ENCODE assay signal across 8 cellular contexts in genomic region chr16:57999366-57999970, GRCh38. TPM values are rescaled to one million over a fixed set of nuclear protein-coding genes. Genes with fewer than 3 reads are reported as not detected.
DNase-seq lines count a peak whose midpoint lies in the region; ATAC-seq and FAIRE-seq lines count a peak whose summit lies in the region.

No MANE protein-coding gene starts in this region.

- H2AFZ ChIP-seq in ACC112 (ENCODE audit: low read length, unreplicated experiment): no peak overlapping the region

- H3K9me3 ChIP-seq in T-helper 17 cell (ENCODE audit: control insufficient read depth, low read length, poor library complexity, severe bottlenecking): no peaks in the 10 kb centered on the region
- H3K9me3 ChIP-seq in muscle layer of duodenum (ENCODE audit: control insufficient read depth in 1 of 2, low read length in 2 of 2): no peaks in the 10 kb centered on the region
- no peaks in the 10 kb centered on the region for H3K9me3 ChIP-seq in aorta (ENCODE audit: control insufficient read depth, low read length)

- H3K4me1 ChIP-seq in ACC112 (ENCODE audit: control insufficient read depth, insufficient read depth, low read length, unreplicated experiment) (peaks cover 35% of the 10 kb centered on the region), muscle layer of duodenum (ENCODE audit: control insufficient read depth in 1 of 2, insufficient read depth in 2 of 2, low read length in 2 of 2) (peaks cover 8 to 24% of the 10 kb centered on the region in 2 donors), aorta (ENCODE audit: control insufficient read depth in 1 of 2, insufficient read depth in 2 of 2, low read length in 2 of 2) (no peaks in the 10 kb centered on the region)

- peak overlapping the region; percentile 94 for H3K4me3 ChIP-seq in ACC112 (ENCODE audit: low read depth, low read length)
- peak overlapping the region; percentile 44 to 89 for H3K4me3 ChIP-seq in muscle layer of duodenum (ENCODE audit: low read depth in 1 of 2, low read length in 2 of 2)
- peak overlapping the region; percentile 87 to 90 for H3K4me3 ChIP-seq in aorta (ENCODE audit: low read length in 2 of 2)

- no peaks in the 10 kb centered on the region for H3K27me3 Mint-ChIP-seq in T-helper 17 cell

- intact Hi-C loops in aorta (cut with DNase I): no loop called here

- peak; percentile 74 for FAIRE-seq in GM19239 (lab: Jason Lieb, UNC)

- DNase-seq in GM19239 (ENCODE audit: insufficient read length, low spot score): peak; percentile 57
- DNase-seq in T-helper 17 cell: no peak
- peak; percentile 49 for DNase-seq in dermis blood vessel endothelial cell
- DNase-seq in aorta: no peak

- H3K4me3 Mint-ChIP-seq in T-helper 17 cell: peak overlapping the region; percentile 87

- H3K36me3 ChIP-seq in ACC112 (ENCODE audit: insufficient read depth, low read length): peaks cover 2% of the 10 kb centered on the region; the same call in 1 of the 2 replicates
- peaks cover 15 to 35% of the 10 kb centered on the region in 2 donors for H3K36me3 ChIP-seq in muscle layer of duodenum (ENCODE audit: control insufficient read depth in 1 of 2, insufficient read depth in 2 of 2, low read length in 2 of 2)
- peaks cover 0 to 8% of the 10 kb centered on the region in 2 donors for H3K36me3 ChIP-seq in aorta (ENCODE audit: control insufficient read depth in 1 of 2, insufficient read depth in 2 of 2, low read length in 1 of 2)

- ATAC-seq in T-helper 17 cell: peak; percentile 24
- ATAC-seq in aorta (ENCODE audit: low FRiP score): no peak
- no peak for ATAC-seq in GM18511 (IDR thresholded peaks at IDR 0.05; ENCODE audit: unreplicated experiment)
- no peak for ATAC-seq in HG02610 (IDR thresholded peaks at IDR 0.05; ENCODE audit: unreplicated experiment)

- H3K4me1 Mint-ChIP-seq in T-helper 17 cell: peaks cover 49% of the 10 kb centered on the region

- no peaks in the 10 kb centered on the region for H3K27me3 ChIP-seq in ACC112 (ENCODE audit: insufficient read depth, low read length)
- H3K27me3 ChIP-seq in muscle layer of duodenum (ENCODE audit: low read depth, low read length): no peaks in the 10 kb centered on the region
- no peaks in the 10 kb centered on the region for H3K27me3 ChIP-seq in aorta (ENCODE audit: control insufficient read depth in 1 of 2, insufficient read depth in 2 of 2, low read length in 1 of 2)

- peaks cover 5% of the 10 kb centered on the region for H3K36me3 Mint-ChIP-seq in T-helper 17 cell (ENCODE audit: low read depth)

- 9 to 15% methylated on average over 6 of the region's 6 CpGs for WGBS in aorta, 2 donors

- 0 out of 2 replicates have a peak overlapping the region, but pooled peaks have one; percentile 1 for H3K27ac ChIP-seq in ACC112 (ENCODE audit: low read depth, low read length)
- peak overlapping the region; percentile 60 for H3K27ac ChIP-seq in muscle layer of duodenum (ENCODE audit: low read length)
- H3K27ac ChIP-seq in aorta (ENCODE audit: low read depth in 1 of 2, low read length in 2 of 2): no peak overlapping the region

- H3K79me2 ChIP-seq in ACC112 (ENCODE audit: control insufficient read depth, insufficient read depth, low read length, unreplicated experiment): peaks cover 32% of the 10 kb centered on the region

- H3K27ac Mint-ChIP-seq in T-helper 17 cell: peak overlapping the region; percentile 93

RNA-seq across cellular contexts. Expression of gene ZNF319, which starts 1.0 kb away (rescaled TPM):
- total RNA-seq in T-helper 17 cell (10 to 100 TPM; 11.8 to 12.5 TPM), dermis blood vessel endothelial cell (3.4 and 6.0 TPM in 2 replicates), aorta (10 to 100 TPM in 1 of 2 donors, 1 to 10 TPM in 1; 7.0 to 10.6 TPM)
- polyA plus RNA-seq in aorta: 1 to 10 TPM; 1.6 to 4.1 TPM

RNA-seq across cellular contexts. Expression of gene USB1, which starts 1.7 kb away (rescaled TPM):
- total RNA-seq in T-helper 17 cell: 10 to 100 TPM; 34.1 to 35.7 TPM
- 57.3 and 128 TPM in 2 replicates for total RNA-seq in dermis blood vessel endothelial cell
- total RNA-seq in aorta: 10 to 100 TPM; 31.8 to 41.3 TPM
- polyA plus RNA-seq in aorta: 10 to 100 TPM; 24.9 to 34.1 TPM

RNA-seq across cellular contexts. Expression of gene MMP15, which starts 26.1 kb away (rescaled TPM):
- 1 to 10 TPM in 1 of 2 donors, under 1 TPM in 1; 0.40 to 1.5 TPM for total RNA-seq in T-helper 17 cell
- total RNA-seq in dermis blood vessel endothelial cell: 24.2 and 32.3 TPM in 2 replicates
- total RNA-seq in aorta: 1 to 10 TPM; 5.4 to 5.9 TPM
- polyA plus RNA-seq in aorta: 1 to 10 TPM in 1 of 2 donors, under 1 TPM in 1; 0.82 to 2.1 TPM

RNA-seq across cellular contexts. Expression of gene CNGB1, which starts 28.5 kb away (rescaled TPM):
- total RNA-seq in T-helper 17 cell (not detected), dermis blood vessel endothelial cell (not detected in 2 replicates), aorta (not detected)
- polyA plus RNA-seq in aorta: not detected

Comparison
In these comparisons a context has a peak if more than half of its experiments do, and no peak if none do; other contexts are left out.
1. H3K27ac ChIP-seq: peak in ACC112 (single experiment) and muscle layer of duodenum (single experiment); none in aorta (0 of 2).
2. DNase-seq: peak in GM19239 (single experiment) and dermis blood vessel endothelial cell (single experiment); none in T-helper 17 cell (0 of 3) and aorta (0 of 2).
3. Peak in every context shown above with its lines, with median percentiles within 50 percentile points of each other: H3K4me3 ChIP-seq.